In the genomic region with DNA sequence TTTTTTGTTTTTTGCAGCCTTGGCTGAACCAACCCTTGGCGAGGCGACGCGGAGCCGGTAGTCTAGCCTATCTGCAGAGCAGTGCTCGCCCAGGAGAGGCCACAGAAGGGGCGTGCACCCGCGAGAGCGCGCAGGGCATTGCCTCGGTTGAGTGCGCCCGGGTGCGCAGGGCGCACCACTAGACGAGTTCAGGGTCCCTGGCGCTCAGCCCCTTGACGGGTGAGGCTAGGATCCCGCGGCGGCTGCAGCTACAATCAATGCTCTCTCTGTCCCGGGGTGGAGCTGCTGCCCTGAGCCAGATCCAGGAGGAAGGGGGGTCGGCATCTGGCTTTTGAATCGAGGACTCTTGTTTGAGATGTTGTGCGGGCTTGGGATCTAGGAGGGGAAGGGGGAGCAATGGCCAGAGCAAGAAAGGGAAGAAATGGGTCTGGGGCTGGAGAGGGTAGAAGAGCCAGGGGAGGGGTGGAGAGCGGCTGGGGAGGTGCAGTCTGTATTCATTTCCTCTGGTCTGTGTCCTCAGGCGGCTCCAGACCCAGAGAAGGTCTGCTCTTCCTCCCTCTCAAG, we compare ENCODE assay signal across 8 cellular contexts. TPM values are rescaled to one million over a fixed set of nuclear protein-coding genes. Genes with fewer than 3 reads are reported as not detected.
DNase-seq lines count a peak whose midpoint lies in the region; ATAC-seq and TF ChIP-seq lines count a peak whose summit lies in the region.

No MANE protein-coding gene starts in this region.

- H3K9me3 Mint-ChIP-seq in activated T-cell treated with anti-CD3 and anti-CD28 coated beads, Interleukin-2, amount 50 U/mL, for 4 hours, result no peaks in the 10 kb centered on the region
- H3K9me3 Mint-ChIP-seq in activated T-helper 17 cell treated with anti-CD3 and anti-CD28 coated beads, Interleukin-2, amount 50 U/mL, for 72 hours, result no peaks in the 10 kb centered on the region

- no peak overlapping the region for H3K27ac Mint-ChIP-seq in activated T-helper 17 cell treated with anti-CD3 and anti-CD28 coated beads, Interleukin-2, amount 50 U/mL, for 72 hours

- no peaks in the 10 kb centered on the region for H3K36me3 Mint-ChIP-seq in activated T-cell treated with anti-CD3 and anti-CD28 coated beads, Interleukin-2, amount 50 U/mL, for 4 hours (ENCODE audit: insufficient read depth)
- H3K36me3 Mint-ChIP-seq in activated T-helper 17 cell treated with anti-CD3 and anti-CD28 coated beads, Interleukin-2, amount 50 U/mL, for 72 hours (ENCODE audit: low read depth), result no peaks in the 10 kb centered on the region

- peaks cover 65% of the 10 kb centered on the region for H3K27me3 Mint-ChIP-seq in activated T-cell treated with anti-CD3 and anti-CD28 coated beads, Interleukin-2, amount 50 U/mL, for 4 hours (ENCODE audit: low read depth)
- H3K27me3 Mint-ChIP-seq in activated T-helper 17 cell treated with anti-CD3 and anti-CD28 coated beads, Interleukin-2, amount 50 U/mL, for 72 hours, result peaks cover 37% of the 10 kb centered on the region

- DNase-seq in activated T-cell treated with anti-CD3 and anti-CD28 coated beads, Interleukin-2, amount 50 U/mL, for 4 hours, result no peak
- DNase-seq in activated T-cell treated with anti-CD3 and anti-CD28 coated beads for 4 hours (no peak), iPS-NIHi7 (ENCODE audit: extremely low spot score) (peak; percentile 35), stomach (no peak)
- no peak for DNase-seq in effector CD8-positive, alpha-beta T cell (lab: John Stamatoyannopoulos, UW)

- H3K27me3 ChIP-seq in stomach, result peaks cover 0 to 65% (median 37%) of the 10 kb centered on the region in 3 donors

- TF ChIP-seq EP300 in stomach (IDR thresholded peaks at IDR 0.05), result no peak

- H3K27ac ChIP-seq in stomach, result peak overlapping the region in 2 of 5 donors; percentile 71 to 74

- peaks cover 16 to 32% (median 21%) of the 10 kb centered on the region in 4 donors for H3K4me1 ChIP-seq in stomach

- peaks cover 0 to 9% (median 0%) of the 10 kb centered on the region in 4 donors for H3K36me3 ChIP-seq in stomach

- H3K4me3 ChIP-seq in stomach, result peak overlapping the region; percentile 41 to 54 (median 48)

- peaks cover 18% of the 10 kb centered on the region for H3K4me1 Mint-ChIP-seq in activated T-cell treated with anti-CD3 and anti-CD28 coated beads, Interleukin-2, amount 50 U/mL, for 4 hours (ENCODE audit: low read depth)
- peaks cover 12% of the 10 kb centered on the region for H3K4me1 Mint-ChIP-seq in activated T-helper 17 cell treated with anti-CD3 and anti-CD28 coated beads, Interleukin-2, amount 50 U/mL, for 72 hours

- peak overlapping the region; percentile 62 for H3K4me3 Mint-ChIP-seq in activated T-cell treated with anti-CD3 and anti-CD28 coated beads, Interleukin-2, amount 50 U/mL, for 4 hours
- peak overlapping the region; percentile 82 for H3K4me3 Mint-ChIP-seq in activated T-helper 17 cell treated with anti-CD3 and anti-CD28 coated beads, Interleukin-2, amount 50 U/mL, for 72 hours

- TF ChIP-seq CTCF in stomach (IDR thresholded peaks at IDR 0.05), result no peak

- no peak for TF ChIP-seq POLR2A in stomach (IDR thresholded peaks at IDR 0.05)

- no peaks in the 10 kb centered on the region for H3K9me3 ChIP-seq in stomach

- peak; percentile 41 to 42 for ATAC-seq in activated T-cell treated with anti-CD3 and anti-CD28 coated beads, Interleukin-2, amount 50 U/mL, for 4 hours
- peak; percentile 41 for ATAC-seq in activated T-helper 17 cell treated with anti-CD3 and anti-CD28 coated beads, Interleukin-2, amount 50 U/mL, for 72 hours (replicated peaks)
- ATAC-seq in HG03565 (IDR thresholded peaks at IDR 0.05; ENCODE audit: unreplicated experiment), result no peak
- ATAC-seq in GM18517 (IDR thresholded peaks at IDR 0.05; ENCODE audit: unreplicated experiment), result no peak

- intact Hi-C loops in stomach (cut with DNase I; ENCODE audit: low total_unique reads), result no loop called here

- 0 to 3% (median 2%) methylated on average over 14 to 28 of the region's 28 CpGs for WGBS in stomach, 5 donors

RNA-seq across cellular contexts. Expression of gene THY1, which starts 0.9 kb away (rescaled TPM):
- under 1 TPM; 0.35 to 0.52 (median 0.40) TPM for total RNA-seq in activated T-cell treated with anti-CD3 and anti-CD28 coated beads, Interleukin-2, amount 50 U/mL, for 4 hours
- 1 to 10 TPM; 1.1 to 4.7 TPM for total RNA-seq in activated T-helper 17 cell treated with anti-CD3 and anti-CD28 coated beads, Interleukin-2, amount 50 U/mL, for 72 hours
- total RNA-seq in stomach, result 10 to 100 TPM in 2 of 5 donors, 1 to 10 TPM in 3; 1.2 to 12.5 (median 8.1) TPM
- 10 to 100 TPM in 1 of 3 donors, 1 to 10 TPM in 2; 4.9 to 13.7 (median 7.6) TPM for polyA plus RNA-seq in stomach

RNA-seq across cellular contexts. Expression of gene USP2, which starts 40.5 kb away (rescaled TPM):
- total RNA-seq in activated T-cell treated with anti-CD3 and anti-CD28 coated beads, Interleukin-2, amount 50 U/mL, for 4 hours, result under 1 TPM; 0.19 to 0.53 (median 0.37) TPM
- total RNA-seq in activated T-helper 17 cell treated with anti-CD3 and anti-CD28 coated beads, Interleukin-2, amount 50 U/mL, for 72 hours, result 1 to 10 TPM in 1 of 2 donors, under 1 TPM in 1; 0.52 to 1.3 TPM
- total RNA-seq in stomach, result 10 to 100 TPM in 1 of 5 donors, 1 to 10 TPM in 4; 1.4 to 17.4 (median 3.1) TPM
- 1 to 10 TPM; 1.4 to 7.8 (median 2.6) TPM for polyA plus RNA-seq in stomach

Comparison
In these comparisons a context has a peak if more than half of its experiments do, and no peak if none do; other contexts are left out.
1. ATAC-seq: peak in activated T-cell treated with anti-CD3 and anti-CD28 coated beads, Interleukin-2, amount 50 U/mL, for 4 hours (2 of 2) and activated T-helper 17 cell treated with anti-CD3 and anti-CD28 coated beads, Interleukin-2, amount 50 U/mL, for 72 hours (single experiment); none in HG03565 (single experiment) and GM18517 (single experiment).